In the genomic region with DNA sequence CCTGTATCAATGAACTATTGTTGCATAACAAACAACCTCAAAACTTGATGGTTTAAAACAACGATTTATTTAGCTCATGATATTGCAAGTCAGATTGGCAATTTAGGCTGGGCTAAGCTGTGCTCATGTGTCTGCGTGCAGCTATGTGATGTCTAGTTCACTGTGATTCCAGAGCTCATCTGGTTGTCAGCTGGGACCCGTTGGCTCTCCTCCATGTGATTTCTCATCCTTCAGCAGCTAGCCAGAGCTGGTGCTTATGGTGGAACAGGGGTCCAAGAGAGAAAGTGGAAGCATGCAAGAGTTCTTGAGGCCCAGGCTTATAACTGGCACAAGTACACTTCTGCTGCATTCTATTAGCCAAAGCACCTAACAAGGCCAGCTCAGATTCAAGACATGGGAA, we compare ENCODE assay signal across 11 cellular contexts.
"Had no signal": no experiment of that assay in that cellular context is flagged by ENCODE, and none has a peak within 500 bp of the region (broad histone marks: within the 10 kb centered on the region; RNA-seq: fewer than 3 reads in every experiment).

No MANE protein-coding gene starts in this region.

- DNase-seq: activated CD4-positive, alpha-beta T cell treated with anti-CD3 and anti-CD28 coated beads, Interleukin-2, amount 50 U/mL, for 48 hours; activated CD4-positive, CD25-positive, alpha-beta regulatory T cell treated with anti-CD3 and anti-CD28 coated beads, Interleukin-2, amount 50 U/mL, for 72 hours; activated gamma-delta T cell treated with Interleukin-2 at 50 U/mL for 16 hours; activated naive CD8-positive, alpha-beta T cell treated with anti-CD3 and anti-CD28 coated beads, Interleukin-2, amount 10 ng/mL, durations not matched to agents 7 days and 5 days; activated T-cell treated with anti-CD3 and anti-CD28 coated beads, Interleukin-2, amount 50 U/mL, for 72 hours; endodermal cell; gastrocnemius medialis; naive thymus-derived CD8-positive, alpha-beta T cell; small intestine; stomach; T-helper 9 cell had no signal

- FAIRE-seq: small intestine had no signal
